In the genomic region with DNA sequence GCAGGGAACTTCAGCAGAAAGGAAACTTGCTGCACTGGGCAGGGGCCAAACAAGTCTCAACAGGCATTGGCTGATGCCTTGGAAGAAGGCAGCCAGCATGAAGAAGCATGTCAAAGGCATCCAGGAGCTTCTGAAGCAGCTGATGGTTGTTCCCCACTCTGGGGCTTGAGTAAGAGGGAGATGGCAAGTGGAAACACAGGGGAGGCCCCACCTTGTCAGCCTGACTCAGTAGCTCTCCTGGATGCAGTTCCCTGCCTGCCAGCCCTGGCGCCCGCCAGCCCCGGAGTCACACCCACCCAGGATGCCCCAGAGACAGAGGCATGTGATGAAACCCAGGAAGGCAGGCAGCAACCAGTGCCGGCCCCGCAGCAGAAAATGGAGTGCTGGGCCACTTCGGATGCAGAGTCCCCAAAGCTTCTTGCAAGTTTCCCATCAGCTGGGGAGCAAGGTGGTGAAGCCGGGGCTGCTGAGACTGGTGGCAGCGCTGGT, we compare ENCODE assay signal across 21 cellular contexts.
"Had no signal": no experiment of that assay in that cellular context is flagged by ENCODE, and none has a peak within 500 bp of the region (broad histone marks: within the 10 kb centered on the region; RNA-seq: fewer than 3 reads in every experiment).

No MANE protein-coding gene starts in this region.

- H3K36me3 ChIP-seq: spleen, tibial nerve had no signal

- H3K9me3 Mint-ChIP-seq: activated B cell treated with CpG ODN at 0.5 μM for 24 hours; activated CD4-positive, alpha-beta memory T cell treated with anti-CD3 and anti-CD28 coated beads for 36 hours; activated naive CD8-positive, alpha-beta T cell treated with anti-CD3 and anti-CD28 coated beads for 36 hours; activated T-helper 17 cell treated with anti-CD3 and anti-CD28 coated beads, Interleukin-2, amount 50 U/mL, for 72 hours; effector memory CD8-positive, alpha-beta T cell; T-helper 2 cell treated with Interferon-gamma antibody and Interleukin-4, amounts not matched to agents 5 μg/mL and 100 μg/mL, for 36 hours had no signal

- H3K4me1 ChIP-seq: pancreas, spleen, tibial nerve had no signal

- FAIRE-seq: pancreas had no signal

- H3K4me3 ChIP-seq: gastroesophageal sphincter, heart left ventricle, pancreas, sigmoid colon, spleen, tibial nerve had no signal

- H3K36me3 Mint-ChIP-seq: activated CD4-positive, alpha-beta memory T cell treated with anti-CD3 and anti-CD28 coated beads for 36 hours; activated naive CD8-positive, alpha-beta T cell treated with anti-CD3 and anti-CD28 coated beads for 36 hours; naive thymus-derived CD4-positive, alpha-beta T cell had no signal

- H3K27ac Mint-ChIP-seq: activated B cell treated with CpG ODN at 0.5 μM for 24 hours; activated CD4-positive, alpha-beta memory T cell treated with anti-CD3 and anti-CD28 coated beads for 36 hours; activated naive CD8-positive, alpha-beta T cell treated with anti-CD3 and anti-CD28 coated beads for 36 hours; activated T-helper 17 cell treated with anti-CD3 and anti-CD28 coated beads, Interleukin-2, amount 50 U/mL, for 72 hours; effector memory CD8-positive, alpha-beta T cell; naive thymus-derived CD4-positive, alpha-beta T cell; T-helper 2 cell treated with Interferon-gamma antibody and Interleukin-4, amounts not matched to agents 5 μg/mL and 100 μg/mL, for 36 hours had no signal

- ATAC-seq: activated T-helper 17 cell treated with anti-CD3 and anti-CD28 coated beads, Interleukin-2, amount 50 U/mL, for 72 hours; effector memory CD8-positive, alpha-beta T cell; gastroesophageal sphincter; heart left ventricle; naive thymus-derived CD4-positive, alpha-beta T cell had no signal

- DNase-seq: activated B cell treated with CpG ODN at 0.5 μM for 24 hours; activated CD4-positive, alpha-beta memory T cell treated with anti-CD3 and anti-CD28 coated beads for 36 hours; activated CD4-positive, alpha-beta T cell treated with anti-CD3 and anti-CD28 coated beads for 4 hours; activated naive CD4-positive, alpha-beta T cell; activated naive CD8-positive, alpha-beta T cell treated with anti-CD3 and anti-CD28 coated beads for 36 hours; activated T-cell treated with anti-CD3 and anti-CD28 coated beads, Interleukin-2, amount 50 U/mL, for 1 hour; amniotic stem cell; effector memory CD8-positive, alpha-beta T cell; heart left ventricle; kidney glomerular epithelial cell; mesendoderm; naive thymus-derived CD4-positive, alpha-beta T cell; sigmoid colon; spleen; stimulated activated CD8-positive, alpha-beta memory T cell treated with anti-CD3 and anti-CD28 coated beads, Interleukin-4, amount 100 ng/mL, for 48 hours; stimulated activated naive CD4-positive, alpha-beta T cell treated with Interleukin-2 at 50 U/mL for 16 hours had no signal

- H3K27me3 ChIP-seq: gastroesophageal sphincter, heart left ventricle, pancreas, sigmoid colon, tibial nerve had no signal

- H3K27ac ChIP-seq: gastroesophageal sphincter, heart left ventricle, pancreas, sigmoid colon, spleen, tibial nerve had no signal

- H3K4me3 Mint-ChIP-seq: activated B cell treated with CpG ODN at 0.5 μM for 24 hours; activated CD4-positive, alpha-beta memory T cell treated with anti-CD3 and anti-CD28 coated beads for 36 hours; activated naive CD8-positive, alpha-beta T cell treated with anti-CD3 and anti-CD28 coated beads for 36 hours; activated T-helper 17 cell treated with anti-CD3 and anti-CD28 coated beads, Interleukin-2, amount 50 U/mL, for 72 hours; effector memory CD8-positive, alpha-beta T cell; naive thymus-derived CD4-positive, alpha-beta T cell; T-helper 2 cell treated with Interferon-gamma antibody and Interleukin-4, amounts not matched to agents 5 μg/mL and 100 μg/mL, for 36 hours had no signal

- H3K9me3 ChIP-seq: gastroesophageal sphincter, heart left ventricle, pancreas, sigmoid colon, spleen, tibial nerve had no signal

- H3K27me3 Mint-ChIP-seq: activated B cell treated with CpG ODN at 0.5 μM for 24 hours; activated naive CD8-positive, alpha-beta T cell treated with anti-CD3 and anti-CD28 coated beads for 36 hours; activated T-helper 17 cell treated with anti-CD3 and anti-CD28 coated beads, Interleukin-2, amount 50 U/mL, for 72 hours had no signal

- H3K4me1 Mint-ChIP-seq: activated B cell treated with CpG ODN at 0.5 μM for 24 hours; activated naive CD8-positive, alpha-beta T cell treated with anti-CD3 and anti-CD28 coated beads for 36 hours; activated T-helper 17 cell treated with anti-CD3 and anti-CD28 coated beads, Interleukin-2, amount 50 U/mL, for 72 hours; naive thymus-derived CD4-positive, alpha-beta T cell had no signal
